Comparison of ENCODE assay signal across 18 cellular contexts in the genomic region with DNA sequence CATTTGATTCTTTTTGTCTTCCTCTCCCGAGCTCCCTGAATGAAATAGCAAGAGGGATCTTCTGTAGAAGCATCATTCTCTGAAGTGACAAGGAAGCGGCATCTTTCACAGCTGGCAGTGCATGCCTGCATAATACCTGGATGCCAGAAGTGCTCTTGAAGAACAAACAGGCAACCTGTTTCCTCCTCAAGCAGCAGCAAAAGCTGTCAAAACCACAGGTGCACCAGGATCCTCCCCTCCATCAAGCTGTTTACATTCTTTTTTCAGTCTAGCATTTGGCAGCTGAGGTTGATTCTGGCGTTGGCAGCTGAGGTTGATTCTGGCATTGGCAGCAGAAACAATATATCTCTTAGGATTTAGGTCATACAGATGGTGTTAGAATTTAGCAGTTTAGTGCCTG.
DNase-seq lines count a peak whose midpoint lies in the region; ATAC-seq and TF ChIP-seq lines count a peak whose summit lies in the region.
"Had no signal": no experiment of that assay in that cellular context is flagged by ENCODE, and none has a peak within 500 bp of the region (broad histone marks: within the 10 kb centered on the region; RNA-seq: fewer than 3 reads in every experiment).

No MANE protein-coding gene starts in this region.

- no peak overlapping the region for H3K27ac ChIP-seq in smooth muscle cell (ENCODE audit: low read depth)
- H3K27ac ChIP-seq: brain microvascular endothelial cell, dorsolateral prefrontal cortex had no signal

- H2AFZ ChIP-seq in smooth muscle cell (ENCODE audit: low read depth) = no peak overlapping the region

- peak; percentile 72 for DNase-seq in COR-L47 (lab: John Stamatoyannopoulos, UW)
- peak; percentile 81 for DNase-seq in NCI-H1105 (lab: John Stamatoyannopoulos, UW)
- DNase-seq in NCI-H2171 treated with DMSO at 0.1 percent for 48 hours (lab: John Stamatoyannopoulos, UW) = peak; percentile 32
- DNase-seq in SHP77 treated with DMSO at 0.1 percent for 48 hours (lab: John Stamatoyannopoulos, UW) = peak; percentile 80
- no peak for DNase-seq in activated CD8-positive, alpha-beta memory T cell treated with anti-CD3 and anti-CD28 coated beads, Interleukin-2, amount 10 ng/mL, durations not matched to agents 7 days and 5 days
- DNase-seq in activated T-cell treated with anti-CD3 and anti-CD28 coated beads, Interleukin-2, amount 50 U/mL, for 24 hours = no peak
- DNase-seq in T-helper 1 cell = no peak
- no peak for DNase-seq in smooth muscle cell (lab: John Stamatoyannopoulos, UW; ENCODE audit: unreplicated experiment)
- DNase-seq: activated CD4-positive, alpha-beta memory T cell treated with anti-CD3 and anti-CD28 coated beads, Interleukin-2, amount 10 ng/mL, durations not matched to agents 7 days and 5 days; activated naive CD8-positive, alpha-beta T cell treated with anti-CD3 and anti-CD28 coated beads, Interleukin-2, amount 10 ng/mL, durations not matched to agents 7 days and 5 days; brain microvascular endothelial cell; C1 segment of cervical spinal cord; dorsolateral prefrontal cortex; HCEC 1CT; mammary epithelial cell; naive thymus-derived CD8-positive, alpha-beta T cell; stimulated activated naive CD8-positive, alpha-beta T cell treated with anti-CD3 and anti-CD28 coated beads, Interleukin-15, Interleukin-2, amounts not matched to agents 100 U/mL and 50 U/mL, for 24 hours had no signal

- no peak for TF ChIP-seq CTCF in smooth muscle cell (IDR thresholded peaks at IDR 0.05; ENCODE audit: borderline replicate concordance, insufficient read depth, poor library complexity, severe bottlenecking)

- ATAC-seq in activated CD8-positive, alpha-beta memory T cell treated with anti-CD3 and anti-CD28 coated beads, Interleukin-2, amount 10 ng/mL, durations not matched to agents 7 days and 5 days = no peak
- ATAC-seq: esophagus mucosa; naive thymus-derived CD8-positive, alpha-beta T cell; stimulated activated naive CD8-positive, alpha-beta T cell treated with anti-CD3 and anti-CD28 coated beads, Interleukin-15, Interleukin-2, amounts not matched to agents 100 U/mL and 50 U/mL, for 24 hours had no signal

- H3K4me3 ChIP-seq in smooth muscle cell = no peak overlapping the region
- H3K4me3 ChIP-seq: dorsolateral prefrontal cortex had no signal

- H3K36me3 ChIP-seq in smooth muscle cell (ENCODE audit: low read depth) = no peaks in the 10 kb centered on the region
- H3K36me3 ChIP-seq: brain microvascular endothelial cell had no signal

- 80% methylated on average over 3 of the region's 3 CpGs for WGBS in smooth muscle cell (ENCODE audit: low lambda C conversion rate)

- CTCF ChIA-PET in activated CD8-positive, alpha-beta memory T cell treated with anti-CD3 and anti-CD28 coated beads, Interleukin-2, amount 10 ng/mL, durations not matched to agents 7 days and 5 days (lab: Charles Lee) = no interaction called here

- H3K79me2 ChIP-seq in smooth muscle cell (ENCODE audit: low read depth) = no peaks in the 10 kb centered on the region

- H3K9ac ChIP-seq in smooth muscle cell (ENCODE audit: low read depth) = no peak overlapping the region

- H3K36me3 Mint-ChIP-seq in activated CD8-positive, alpha-beta memory T cell treated with anti-CD3 and anti-CD28 coated beads, Interleukin-2, amount 10 ng/mL, durations not matched to agents 7 days and 5 days = no peaks in the 10 kb centered on the region
- H3K36me3 Mint-ChIP-seq in activated T-cell treated with anti-CD3 and anti-CD28 coated beads, Interleukin-2, amount 50 U/mL, for 24 hours (ENCODE audit: low read depth) = no peaks in the 10 kb centered on the region
- H3K36me3 Mint-ChIP-seq: activated naive CD8-positive, alpha-beta T cell treated with anti-CD3 and anti-CD28 coated beads, Interleukin-2, amount 10 ng/mL, durations not matched to agents 7 days and 5 days; naive thymus-derived CD8-positive, alpha-beta T cell had no signal

- H4K20me1 ChIP-seq in smooth muscle cell (ENCODE audit: low read depth) = no peaks in the 10 kb centered on the region

- no peak overlapping the region for H3K4me3 Mint-ChIP-seq in activated CD8-positive, alpha-beta memory T cell treated with anti-CD3 and anti-CD28 coated beads, Interleukin-2, amount 10 ng/mL, durations not matched to agents 7 days and 5 days
- H3K4me3 Mint-ChIP-seq in activated T-cell treated with anti-CD3 and anti-CD28 coated beads, Interleukin-2, amount 50 U/mL, for 24 hours = no peak overlapping the region
- H3K4me3 Mint-ChIP-seq: activated CD4-positive, alpha-beta memory T cell treated with anti-CD3 and anti-CD28 coated beads, Interleukin-2, amount 10 ng/mL, durations not matched to agents 7 days and 5 days; activated naive CD8-positive, alpha-beta T cell treated with anti-CD3 and anti-CD28 coated beads, Interleukin-2, amount 10 ng/mL, durations not matched to agents 7 days and 5 days; naive thymus-derived CD8-positive, alpha-beta T cell had no signal

- H3K4me1 Mint-ChIP-seq in activated CD8-positive, alpha-beta memory T cell treated with anti-CD3 and anti-CD28 coated beads, Interleukin-2, amount 10 ng/mL, durations not matched to agents 7 days and 5 days = no peaks in the 10 kb centered on the region
- H3K4me1 Mint-ChIP-seq in activated T-cell treated with anti-CD3 and anti-CD28 coated beads, Interleukin-2, amount 50 U/mL, for 24 hours (ENCODE audit: low read depth) = no peaks in the 10 kb centered on the region
- H3K4me1 Mint-ChIP-seq: activated CD4-positive, alpha-beta memory T cell treated with anti-CD3 and anti-CD28 coated beads, Interleukin-2, amount 10 ng/mL, durations not matched to agents 7 days and 5 days; activated naive CD8-positive, alpha-beta T cell treated with anti-CD3 and anti-CD28 coated beads, Interleukin-2, amount 10 ng/mL, durations not matched to agents 7 days and 5 days; naive thymus-derived CD8-positive, alpha-beta T cell had no signal

- peaks cover 18% of the 10 kb centered on the region for H3K4me1 ChIP-seq in smooth muscle cell (ENCODE audit: low read depth)

- peaks cover 11% of the 10 kb centered on the region for H3F3A ChIP-seq in smooth muscle cell (ENCODE audit: low read depth)

- no peaks in the 10 kb centered on the region for H3K27me3 ChIP-seq in smooth muscle cell (ENCODE audit: low read depth)
- H3K27me3 ChIP-seq: brain microvascular endothelial cell, dorsolateral prefrontal cortex had no signal

- no peaks in the 10 kb centered on the region for H3K9me3 Mint-ChIP-seq in activated CD8-positive, alpha-beta memory T cell treated with anti-CD3 and anti-CD28 coated beads, Interleukin-2, amount 10 ng/mL, durations not matched to agents 7 days and 5 days (ENCODE audit: low read depth)
- H3K9me3 Mint-ChIP-seq in activated T-cell treated with anti-CD3 and anti-CD28 coated beads, Interleukin-2, amount 50 U/mL, for 24 hours = peaks cover 8% of the 10 kb centered on the region
- H3K9me3 Mint-ChIP-seq: activated CD4-positive, alpha-beta memory T cell treated with anti-CD3 and anti-CD28 coated beads, Interleukin-2, amount 10 ng/mL, durations not matched to agents 7 days and 5 days; activated naive CD8-positive, alpha-beta T cell treated with anti-CD3 and anti-CD28 coated beads, Interleukin-2, amount 10 ng/mL, durations not matched to agents 7 days and 5 days had no signal

- H3K4me2 ChIP-seq in smooth muscle cell = no peak overlapping the region

- no peak overlapping the region for H3K27ac Mint-ChIP-seq in activated CD8-positive, alpha-beta memory T cell treated with anti-CD3 and anti-CD28 coated beads, Interleukin-2, amount 10 ng/mL, durations not matched to agents 7 days and 5 days
- H3K27ac Mint-ChIP-seq in activated T-cell treated with anti-CD3 and anti-CD28 coated beads, Interleukin-2, amount 50 U/mL, for 24 hours = no peak overlapping the region
- H3K27ac Mint-ChIP-seq: activated CD4-positive, alpha-beta memory T cell treated with anti-CD3 and anti-CD28 coated beads, Interleukin-2, amount 10 ng/mL, durations not matched to agents 7 days and 5 days; activated naive CD8-positive, alpha-beta T cell treated with anti-CD3 and anti-CD28 coated beads, Interleukin-2, amount 10 ng/mL, durations not matched to agents 7 days and 5 days; naive thymus-derived CD8-positive, alpha-beta T cell had no signal

- H3K9me3 ChIP-seq in smooth muscle cell (replicated peaks; ENCODE audit: low read depth) = no peaks in the 10 kb centered on the region

- no peaks in the 10 kb centered on the region for H3K27me3 Mint-ChIP-seq in activated CD8-positive, alpha-beta memory T cell treated with anti-CD3 and anti-CD28 coated beads, Interleukin-2, amount 10 ng/mL, durations not matched to agents 7 days and 5 days
- H3K27me3 Mint-ChIP-seq in activated T-cell treated with anti-CD3 and anti-CD28 coated beads, Interleukin-2, amount 50 U/mL, for 24 hours = no peaks in the 10 kb centered on the region
- H3K27me3 Mint-ChIP-seq: activated CD4-positive, alpha-beta memory T cell treated with anti-CD3 and anti-CD28 coated beads, Interleukin-2, amount 10 ng/mL, durations not matched to agents 7 days and 5 days; activated naive CD8-positive, alpha-beta T cell treated with anti-CD3 and anti-CD28 coated beads, Interleukin-2, amount 10 ng/mL, durations not matched to agents 7 days and 5 days; naive thymus-derived CD8-positive, alpha-beta T cell had no signal

Comparison
In these comparisons a context has a peak if more than half of its experiments do, and no peak if none do; other contexts are left out.
1. DNase-seq: peak in COR-L47 (single experiment), NCI-H1105 (single experiment), NCI-H2171 treated with DMSO at 0.1 percent for 48 hours (single experiment) and SHP77 treated with DMSO at 0.1 percent for 48 hours (single experiment); none in activated CD8-positive, alpha-beta memory T cell treated with anti-CD3 and anti-CD28 coated beads, Interleukin-2, amount 10 ng/mL, durations not matched to agents 7 days and 5 days (single experiment), activated T-cell treated with anti-CD3 and anti-CD28 coated beads, Interleukin-2, amount 50 U/mL, for 24 hours (single experiment), T-helper 1 cell (0 of 5) and smooth muscle cell (single experiment).